Comparison of ENCODE assay signal across 10 cellular contexts in the genomic region with DNA sequence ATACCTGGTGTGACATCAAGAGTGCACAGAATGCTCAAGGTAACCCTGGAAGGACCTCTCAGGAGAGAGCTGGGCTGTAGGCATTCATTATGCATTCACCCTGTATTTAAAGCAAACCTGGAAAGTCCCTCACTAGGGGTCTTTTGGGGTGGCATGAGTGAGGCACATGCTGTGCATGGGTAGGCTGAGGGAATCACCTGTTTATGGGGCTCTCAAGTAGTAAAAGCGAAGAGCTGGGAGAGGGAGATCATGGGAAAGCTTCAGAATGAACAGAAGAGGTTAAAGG. TPM values are rescaled to one million over a fixed set of nuclear protein-coding genes. Genes with fewer than 3 reads are reported as not detected.
DNase-seq lines count a peak whose midpoint lies in the region; ATAC-seq, FAIRE-seq and TF ChIP-seq lines count a peak whose summit lies in the region.
"Had no signal": no experiment of that assay in that cellular context is flagged by ENCODE, and none has a peak within 500 bp of the region (broad histone marks: within the 10 kb centered on the region; RNA-seq: fewer than 3 reads in every experiment).

No MANE protein-coding gene starts in this region.

- in situ Hi-C loops in K562 (cut with MboI) = no loop called here

- TF ChIP-seq POLR2A in K562 (conservative IDR thresholded peaks at IDR 0.05) (no peak), testis (IDR thresholded peaks at IDR 0.05) (no peak)

- H2AFZ ChIP-seq in K562 (ENCODE audit: low read depth, low read length) = peak overlapping the region; percentile 84

- H3K27ac Mint-ChIP-seq in activated CD4-positive, alpha-beta T cell treated with anti-CD3 and anti-CD28 coated beads, Interleukin-2, amount 10 ng/mL, durations not matched to agents 24 days and 14 days = no peak overlapping the region

- H3K36me3 Mint-ChIP-seq in activated CD4-positive, alpha-beta T cell treated with anti-CD3 and anti-CD28 coated beads, Interleukin-2, amount 10 ng/mL, durations not matched to agents 24 days and 14 days (ENCODE audit: low read depth) = no peaks in the 10 kb centered on the region

- H3K4me1 ChIP-seq in K562 (replicated peaks in 1 of 2; ENCODE audit: control insufficient read depth in 2 of 2, insufficient read depth in 2 of 2, low read length in 2 of 2) (peaks cover 42 to 60% of the 10 kb centered on the region in 2 experiments), lower lobe of right lung (peaks cover 78% of the 10 kb centered on the region), testis (peaks cover 31% of the 10 kb centered on the region)

- no peak for TF ChIP-seq RAD21 in K562 (CRISPR knock-in tag; conservative IDR thresholded peaks at IDR 0.05 in 1 of 2, IDR thresholded peaks at IDR 0.05 in 1 of 2)

- H3K4me1 Mint-ChIP-seq in activated CD4-positive, alpha-beta T cell treated with anti-CD3 and anti-CD28 coated beads, Interleukin-2, amount 10 ng/mL, durations not matched to agents 24 days and 14 days = peaks cover 29% of the 10 kb centered on the region

- intact Hi-C loops in activated CD4-positive, alpha-beta T cell treated with anti-CD3 and anti-CD28 coated beads, Interleukin-2, amount 10 ng/mL, durations not matched to agents 24 days and 14 days (cut with micrococcal nuclease) = loop anchor here (5.0 kb wide), 1 partner anchor 39 kb away; no protein-coding TSS in a partner anchor
- intact Hi-C loops in K562 (cut with micrococcal nuclease) (no loop called here), lower lobe of right lung (cut with DNase I) (no loop called here), testis (cut with DNase I; ENCODE audit: low total_unique reads) (no loop called here)

- TF ChIP-seq EP300 in K562 (IDR thresholded peaks at IDR 0.05; ENCODE audit: low read length) = no peak

- no TSS peak for BruUV-seq in K562 (replicated peaks; lab: Mats Ljungman, UMichigan)

- H3K27ac ChIP-seq in K562 (ENCODE audit: extremely low read depth, low read depth, low read length) (no peak overlapping the region), lower lobe of right lung (peak overlapping the region; percentile 91), testis (no peak overlapping the region)
- H3K27ac ChIP-seq: neutrophil had no signal

- WGBS in K562 (ENCODE audit: insufficient coverage, low coverage, missing lambda C conversion rate) = 60% methylated on average over 1 of the region's 1 CpG
- 64 to 65% methylated on average over 1 of the region's 1 CpG for WGBS in testis, 2 donors

- FAIRE-seq in K562 (lab: Jason Lieb, UNC) = no peak
- no peak for FAIRE-seq in D721Med (lab: Jason Lieb, UNC)

- ATAC-seq in K562 = no peak
- no peak for ATAC-seq in lower lobe of right lung
- no peak for ATAC-seq in GM18520 (IDR thresholded peaks at IDR 0.05; ENCODE audit: unreplicated experiment)

- peak overlapping the region in 1 of 2 experiments; percentile 92; a peak in 2 of 4 replicates for H3K9ac ChIP-seq in K562 (ENCODE audit: insufficient read depth in 1 of 2, low read depth in 2 of 2, low read length in 2 of 2)

- peaks cover 54% of the 10 kb centered on the region for H3K27me3 Mint-ChIP-seq in activated CD4-positive, alpha-beta T cell treated with anti-CD3 and anti-CD28 coated beads, Interleukin-2, amount 10 ng/mL, durations not matched to agents 24 days and 14 days

- H3K27me3 ChIP-seq in K562 (ENCODE audit: control insufficient read depth in 2 of 2, insufficient read depth in 2 of 2, low read length in 2 of 2) (no peaks in the 10 kb centered on the region), lower lobe of right lung (ENCODE audit: low read depth) (peaks cover 13% of the 10 kb centered on the region), testis (no peaks in the 10 kb centered on the region)

- POLR2A ChIA-PET in K562 (lab: Yijun Ruan, JAX) = interaction anchor here (1.5 kb wide), 1 partner anchor 9 kb away, joined by 5 read pairs; no protein-coding TSS in a partner anchor

- no peaks in the 10 kb centered on the region for H3K9me3 ChIP-seq in K562 (replicated peaks; ENCODE audit: control insufficient read depth, insufficient read depth, low read depth, low read length)
- H3K9me3 ChIP-seq in lower lobe of right lung = no peaks in the 10 kb centered on the region
- no peaks in the 10 kb centered on the region for H3K9me3 ChIP-seq in testis
- H3K9me3 ChIP-seq: neutrophil had no signal

- H3K9me1 ChIP-seq in K562 (ENCODE audit: control insufficient read depth, insufficient read depth, low read length) = no peaks in the 10 kb centered on the region

- no peak for DNase-seq in activated CD4-positive, alpha-beta T cell treated with anti-CD3 and anti-CD28 coated beads, Interleukin-2, amount 10 ng/mL, durations not matched to agents 24 days and 14 days
- no peak for DNase-seq in activated CD4-positive, alpha-beta T cell treated with anti-CD3 and anti-CD28 coated beads, Interleukin-2, amount 50 U/mL, for 48 hours
- DNase-seq in K562 (ENCODE audit: extremely low read depth in 1 of 4, low spot score in 3 of 4) (no peak), lower lobe of right lung (no peak), testis (no peak), amygdala (lab: John Stamatoyannopoulos, UW) (no peak), D721Med (ENCODE audit: insufficient read length, low spot score) (no peak)
- DNase-seq: NCI-H1092 had no signal

- peaks cover 2% of the 10 kb centered on the region; the same call in 1 of the 3 replicates for H3K79me2 ChIP-seq in K562 (ENCODE audit: control insufficient read depth, insufficient read depth, low read length)

- H3K4me3 ChIP-seq in K562 = peak overlapping the region; percentile 40
- peak overlapping the region; percentile 64 for H3K4me3 ChIP-seq in lower lobe of right lung
- H3K4me3 ChIP-seq in testis = peak overlapping the region; percentile 34 to 58

- H3K9me3 Mint-ChIP-seq in activated CD4-positive, alpha-beta T cell treated with anti-CD3 and anti-CD28 coated beads, Interleukin-2, amount 10 ng/mL, durations not matched to agents 24 days and 14 days = no peaks in the 10 kb centered on the region

- H3K36me3 ChIP-seq in K562 (ENCODE audit: control insufficient read depth, insufficient read depth, low read length) (peaks cover 9% of the 10 kb centered on the region; the same call in 1 of the 3 replicates), lower lobe of right lung (peaks cover 36% of the 10 kb centered on the region), testis (ENCODE audit: low read depth, missing control alignments) (no peaks in the 10 kb centered on the region)
- H3K36me3 ChIP-seq: neutrophil had no signal

- TF ChIP-seq CTCF in K562 (IDR thresholded peaks at IDR 0.05 in 2 of 3, conservative IDR thresholded peaks at IDR 0.05 in 1 of 3; ENCODE audit: insufficient read depth in 2 of 3, low read depth in 1 of 3, low read length in 3 of 3) (no peak), lower lobe of right lung (IDR thresholded peaks at IDR 0.05) (no peak), testis (IDR thresholded peaks at IDR 0.05) (no peak), D721Med (IDR thresholded peaks at IDR 0.05; ENCODE audit: insufficient read depth, missing control alignments) (no peak)

- CTCF ChIA-PET in K562 (lab: Yijun Ruan, JAX; ENCODE audit: low intra/inter-chr PET ratio) = no interaction called here

- H4K20me1 ChIP-seq in K562 (replicated peaks; ENCODE audit: control insufficient read depth, insufficient read depth, low read length) = no peaks in the 10 kb centered on the region

- peak overlapping the region; percentile 84 for H3K4me3 Mint-ChIP-seq in activated CD4-positive, alpha-beta T cell treated with anti-CD3 and anti-CD28 coated beads, Interleukin-2, amount 10 ng/mL, durations not matched to agents 24 days and 14 days

- peak overlapping the region; percentile 80 for H3K4me2 ChIP-seq in K562 (ENCODE audit: insufficient read depth, low read length)

RNA-seq across cellular contexts. Expression of a gene that starts 0.7 kb away (rescaled TPM):
- 0.24 TPM in 1 of 2 replicates, not detected in the other for total RNA-seq in activated CD4-positive, alpha-beta T cell treated with anti-CD3 and anti-CD28 coated beads, Interleukin-2, amount 10 ng/mL, durations not matched to agents 24 days and 14 days
- total RNA-seq in K562 (2011; cell fraction: chromatin; rRNA removed; ENCODE audit: low replicate concordance) = 5.1 and 11.1 TPM in 2 replicates
- 14.3 and 14.5 TPM in 2 replicates for total RNA-seq in K562 (2011; cell fraction: nucleolus; rRNA removed)
- 10.1 and 15.0 TPM in 2 replicates for total RNA-seq in K562 (2011; cell fraction: nucleoplasm; rRNA removed)
- total RNA-seq in K562 (2014; rRNA removed) (2.5 and 2.6 TPM in 2 replicates), K562 (2014; rRNA removed; fragmentation: Illumina TruSeq; extraction: Trizol) (1.9 and 2.1 TPM in 2 replicates), K562 (2015; rRNA removed; fragmentation: Illumina TruSeq; extraction: Trizol) (3.3 and 3.7 TPM in 2 replicates), K562 (2021) (2.6 and 2.7 TPM in 2 replicates), lower lobe of right lung (144 TPM), testis (10 to 100 TPM; 13.1 to 14.5 TPM)
- polyA plus RNA-seq in K562 (2011; rRNA removed) (9.3 and 14.1 TPM in 2 replicates), K562 (2014; fragmentation: Illumina TruSeq; extraction: Trizol) (3.0 and 3.5 TPM in 2 replicates), K562 (2014; fragmentation: Nextera tagmentation; extraction: Ambion mirVana) (1 to 10 TPM; 3.7 TPM), K562 (2014; rRNA removed) (2.8 and 5.3 TPM in 2 replicates), testis (ENCODE audit: insufficient read depth, low read depth, low replicate concordance) (13.0 TPM)
- polyA plus RNA-seq in K562 (2011; cell fraction: cytosol; rRNA removed) = 12.2 and 13.8 TPM in 2 replicates
- 9.8 and 11.9 TPM in 2 replicates for polyA plus RNA-seq in K562 (2011; cell fraction: nucleus; rRNA removed)
- 3.3 and 4.8 TPM in 2 replicates for polyA plus RNA-seq in K562 (2012)
- polyA minus RNA-seq in K562 (2011; rRNA and poly(A)+ RNA removed) = 5.8 and 6.6 TPM in 2 replicates
- polyA minus RNA-seq in K562 (2011; cell fraction: cytosol; rRNA and poly(A)+ RNA removed) = 8.0 and 16.9 TPM in 2 replicates
- 3.9 and 4.4 TPM in 2 replicates for polyA minus RNA-seq in K562 (2011; cell fraction: nucleus; rRNA and poly(A)+ RNA removed)

RNA-seq across cellular contexts. Expression of a gene that starts 7.2 kb away (rescaled TPM):
- total RNA-seq in activated CD4-positive, alpha-beta T cell treated with anti-CD3 and anti-CD28 coated beads, Interleukin-2, amount 10 ng/mL, durations not matched to agents 24 days and 14 days = 46.2 and 46.3 TPM in 2 replicates
- total RNA-seq in K562 (2011; cell fraction: chromatin; rRNA removed; ENCODE audit: low replicate concordance) = 42.6 and 72.0 TPM in 2 replicates
- total RNA-seq in K562 (2011; cell fraction: nucleolus; rRNA removed) = 92.6 and 100 TPM in 2 replicates
- 93.1 and 101 TPM in 2 replicates for total RNA-seq in K562 (2011; cell fraction: nucleoplasm; rRNA removed)
- total RNA-seq in K562 (2014; rRNA removed) (59.2 and 68.1 TPM in 2 replicates), K562 (2014; rRNA removed; fragmentation: Illumina TruSeq; extraction: Trizol) (52.2 and 58.7 TPM in 2 replicates), K562 (2015; rRNA removed; fragmentation: Illumina TruSeq; extraction: Trizol) (62.7 and 64.0 TPM in 2 replicates), K562 (2021) (46.5 and 50.0 TPM in 2 replicates), lower lobe of right lung (42.6 TPM), testis (10 to 100 TPM; 25.2 to 30.0 TPM)
- polyA plus RNA-seq in K562 (2011; rRNA removed) (88.3 and 91.9 TPM in 2 replicates), K562 (2014; fragmentation: Illumina TruSeq; extraction: Trizol) (86.2 and 96.6 TPM in 2 replicates), K562 (2014; fragmentation: Nextera tagmentation; extraction: Ambion mirVana) (100 to 1,000 TPM; 103 to 132 TPM), K562 (2014; rRNA removed) (91.7 and 99.4 TPM in 2 replicates), testis (ENCODE audit: insufficient read depth, low read depth, low replicate concordance) (33.7 TPM)
- 161 TPM in 2 replicates for polyA plus RNA-seq in K562 (2011; cell fraction: cytosol; rRNA removed)
- polyA plus RNA-seq in K562 (2011; cell fraction: nucleus; rRNA removed) = 30.6 and 31.3 TPM in 2 replicates
- 55.7 and 78.0 TPM in 2 replicates for polyA plus RNA-seq in K562 (2012)
- 36.3 and 45.8 TPM in 2 replicates for polyA minus RNA-seq in K562 (2011; rRNA and poly(A)+ RNA removed)
- polyA minus RNA-seq in K562 (2011; cell fraction: cytosol; rRNA and poly(A)+ RNA removed) = 23.1 and 29.2 TPM in 2 replicates
- polyA minus RNA-seq in K562 (2011; cell fraction: nucleus; rRNA and poly(A)+ RNA removed) = 8.1 and 9.3 TPM in 2 replicates

RNA-seq across cellular contexts. Expression of a gene that starts 11.9 kb away (rescaled TPM):
- 34.5 and 37.2 TPM in 2 replicates for total RNA-seq in activated CD4-positive, alpha-beta T cell treated with anti-CD3 and anti-CD28 coated beads, Interleukin-2, amount 10 ng/mL, durations not matched to agents 24 days and 14 days
- total RNA-seq in K562 (2011; cell fraction: chromatin; rRNA removed; ENCODE audit: low replicate concordance) = 7.1 and 27.9 TPM in 2 replicates
- total RNA-seq in K562 (2011; cell fraction: nucleolus; rRNA removed) = 73.0 and 77.4 TPM in 2 replicates
- total RNA-seq in K562 (2011; cell fraction: nucleoplasm; rRNA removed) = 47.4 and 60.5 TPM in 2 replicates
- total RNA-seq in K562 (2014; rRNA removed) (41.3 and 45.1 TPM in 2 replicates), K562 (2014; rRNA removed; fragmentation: Illumina TruSeq; extraction: Trizol) (1.8 and 3.7 TPM in 2 replicates), K562 (2015; rRNA removed; fragmentation: Illumina TruSeq; extraction: Trizol) (34.2 and 40.0 TPM in 2 replicates), K562 (2021) (92.1 and 94.2 TPM in 2 replicates), lower lobe of right lung (62.3 TPM), testis (100 to 1,000 TPM in 1 of 2 donors, 10 to 100 TPM in 1; 69.9 to 104 TPM)
- polyA plus RNA-seq in K562 (2011; rRNA removed) (27.1 and 62.3 TPM in 2 replicates), K562 (2014; fragmentation: Illumina TruSeq; extraction: Trizol) (8.6 and 59.7 TPM in 2 replicates), K562 (2014; fragmentation: Nextera tagmentation; extraction: Ambion mirVana) (10 to 100 TPM; 12.6 to 36.4 TPM), K562 (2014; rRNA removed) (120 and 141 TPM in 2 replicates), testis (ENCODE audit: insufficient read depth, low read depth, low replicate concordance) (77.7 TPM)
- polyA plus RNA-seq in K562 (2011; cell fraction: cytosol; rRNA removed) = 209 and 283 TPM in 2 replicates
- 63.1 and 75.1 TPM in 2 replicates for polyA plus RNA-seq in K562 (2011; cell fraction: nucleus; rRNA removed)
- polyA plus RNA-seq in K562 (2012) = 123 and 131 TPM in 2 replicates
- polyA minus RNA-seq in K562 (2011; rRNA and poly(A)+ RNA removed) = 6.0 and 10.0 TPM in 2 replicates
- polyA minus RNA-seq in K562 (2011; cell fraction: cytosol; rRNA and poly(A)+ RNA removed) = 11.5 and 13.6 TPM in 2 replicates
- polyA minus RNA-seq in K562 (2011; cell fraction: nucleus; rRNA and poly(A)+ RNA removed) = 12.2 and 13.9 TPM in 2 replicates

RNA-seq across cellular contexts. Expression of a gene that starts 44.7 kb away (rescaled TPM):
- total RNA-seq in activated CD4-positive, alpha-beta T cell treated with anti-CD3 and anti-CD28 coated beads, Interleukin-2, amount 10 ng/mL, durations not matched to agents 24 days and 14 days = 244 and 245 TPM in 2 replicates
- 114 and 195 TPM in 2 replicates for total RNA-seq in K562 (2011; cell fraction: chromatin; rRNA removed; ENCODE audit: low replicate concordance)
- total RNA-seq in K562 (2011; cell fraction: nucleolus; rRNA removed) = 338 and 376 TPM in 2 replicates
- total RNA-seq in K562 (2011; cell fraction: nucleoplasm; rRNA removed) = 298 TPM in 2 replicates
- total RNA-seq in K562 (2014; rRNA removed) = 211 and 255 TPM in 2 replicates
- total RNA-seq in K562 (2014; rRNA removed; fragmentation: Illumina TruSeq; extraction: Trizol) = 226 and 244 TPM in 2 replicates
- total RNA-seq in K562 (2015; rRNA removed; fragmentation: Illumina TruSeq; extraction: Trizol) = 290 and 294 TPM in 2 replicates
- 243 and 253 TPM in 2 replicates for total RNA-seq in K562 (2021)
- polyA plus RNA-seq in K562 (2011; rRNA removed) = 129 and 178 TPM in 2 replicates
- polyA plus RNA-seq in K562 (2011; cell fraction: cytosol; rRNA removed) = 462 and 551 TPM in 2 replicates
- 206 and 232 TPM in 2 replicates for polyA plus RNA-seq in K562 (2011; cell fraction: nucleus; rRNA removed)
- polyA plus RNA-seq in K562 (2012) = 327 and 494 TPM in 2 replicates
- polyA plus RNA-seq in K562 (2014; fragmentation: Illumina TruSeq; extraction: Trizol) = 418 and 443 TPM in 2 replicates
- polyA plus RNA-seq in K562 (2014; fragmentation: Nextera tagmentation; extraction: Ambion mirVana) = 100 to 1,000 TPM; 429 to 436 TPM
- polyA plus RNA-seq in K562 (2014; rRNA removed) = 126 and 196 TPM in 2 replicates
- 153 and 212 TPM in 2 replicates for polyA minus RNA-seq in K562 (2011; rRNA and poly(A)+ RNA removed)
- 167 and 266 TPM in 2 replicates for polyA minus RNA-seq in K562 (2011; cell fraction: cytosol; rRNA and poly(A)+ RNA removed)
- polyA minus RNA-seq in K562 (2011; cell fraction: nucleus; rRNA and poly(A)+ RNA removed) = 51.4 and 83.0 TPM in 2 replicates
- 173 TPM for total RNA-seq in lower lobe of right lung
- total RNA-seq in testis = 100 to 1,000 TPM; 242 to 255 TPM
- polyA plus RNA-seq in testis (ENCODE audit: insufficient read depth, low read depth, low replicate concordance) = 397 TPM

RNA-seq across cellular contexts. Expression of a gene that starts 45.2 kb away (rescaled TPM):
- total RNA-seq in activated CD4-positive, alpha-beta T cell treated with anti-CD3 and anti-CD28 coated beads, Interleukin-2, amount 10 ng/mL, durations not matched to agents 24 days and 14 days = 9.4 and 10.7 TPM in 2 replicates
- total RNA-seq in K562 (2011; cell fraction: chromatin; rRNA removed; ENCODE audit: low replicate concordance) = 0.95 and 1.8 TPM in 2 replicates
- total RNA-seq in K562 (2011; cell fraction: nucleolus; rRNA removed) = 0.67 and 0.92 TPM in 2 replicates
- total RNA-seq in K562 (2011; cell fraction: nucleoplasm; rRNA removed) = 0.66 and 1.1 TPM in 2 replicates
- 0.04 and 0.05 TPM in 2 replicates for total RNA-seq in K562 (2014; rRNA removed)
- total RNA-seq in K562 (2014; rRNA removed; fragmentation: Illumina TruSeq; extraction: Trizol) = not detected in 2 replicates
- total RNA-seq in K562 (2015; rRNA removed; fragmentation: Illumina TruSeq; extraction: Trizol) = 0.14 TPM in 1 of 2 replicates, not detected in the other
- 0.22 and 0.60 TPM in 2 replicates for total RNA-seq in K562 (2021)
- 0.08 and 0.12 TPM in 2 replicates for polyA plus RNA-seq in K562 (2011; rRNA removed)
- polyA plus RNA-seq in K562 (2011; cell fraction: cytosol; rRNA removed) = 0.13 and 0.18 TPM in 2 replicates
- polyA plus RNA-seq in K562 (2011; cell fraction: nucleus; rRNA removed) = 0.59 and 0.64 TPM in 2 replicates
- 0.16 and 0.29 TPM in 2 replicates for polyA plus RNA-seq in K562 (2012)
- polyA plus RNA-seq in K562 (2014; fragmentation: Illumina TruSeq; extraction: Trizol) = 0.15 and 0.18 TPM in 2 replicates
- polyA plus RNA-seq in K562 (2014; fragmentation: Nextera tagmentation; extraction: Ambion mirVana) = not detected
- 0.11 and 0.41 TPM in 2 replicates for polyA plus RNA-seq in K562 (2014; rRNA removed)
- 0.09 TPM in 1 of 2 replicates, not detected in the other for polyA minus RNA-seq in K562 (2011; rRNA and poly(A)+ RNA removed)
- polyA minus RNA-seq in K562 (2011; cell fraction: cytosol; rRNA and poly(A)+ RNA removed) = not detected in 2 replicates
- polyA minus RNA-seq in K562 (2011; cell fraction: nucleus; rRNA and poly(A)+ RNA removed) = 0.13 TPM in 1 of 2 replicates, not detected in the other
- 0.35 TPM for total RNA-seq in lower lobe of right lung
- total RNA-seq in testis = 1 to 10 TPM; 3.7 to 3.9 TPM
- polyA plus RNA-seq in testis (ENCODE audit: insufficient read depth, low read depth, low replicate concordance) = 4.0 TPM
